In the genomic region with DNA sequence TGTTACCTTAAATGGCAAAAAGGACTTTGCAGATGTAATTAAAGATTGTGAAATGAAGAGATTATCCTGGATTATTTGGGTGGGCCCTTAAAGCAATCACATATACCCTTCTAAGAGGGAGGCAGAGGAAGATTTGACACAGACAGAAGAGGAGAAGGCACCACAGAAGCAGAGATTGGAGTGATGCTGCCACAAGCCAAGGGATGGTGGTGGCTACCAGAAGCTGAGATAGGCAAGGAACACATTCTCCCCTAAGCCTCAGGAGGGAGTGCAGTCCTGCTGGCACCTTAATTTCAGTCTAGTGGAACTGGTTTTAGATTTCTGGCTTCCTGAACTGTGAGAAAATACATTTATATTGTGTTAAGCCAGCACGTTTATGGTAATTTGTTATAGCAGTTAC, we compare ENCODE assay signal across 23 cellular contexts.
"Had no signal": no experiment of that assay in that cellular context is flagged by ENCODE, and none has a peak within 500 bp of the region (broad histone marks: within the 10 kb centered on the region; RNA-seq: fewer than 3 reads in every experiment).

No MANE protein-coding gene starts in this region.

- H3K4me1 ChIP-seq: body of pancreas had no signal

- H3K27ac Mint-ChIP-seq: activated CD4-positive, alpha-beta memory T cell treated with anti-CD3 and anti-CD28 coated beads, Interleukin-2, amount 10 ng/mL, durations not matched to agents 7 days and 5 days had no signal

- FAIRE-seq: bronchial epithelial cell, TTC549 had no signal

- H3K27me3 ChIP-seq: body of pancreas, MG63 had no signal

- H3K4me3 Mint-ChIP-seq: activated CD4-positive, alpha-beta memory T cell treated with anti-CD3 and anti-CD28 coated beads, Interleukin-2, amount 10 ng/mL, durations not matched to agents 7 days and 5 days; activated CD4-positive, alpha-beta T cell treated with anti-CD3 and anti-CD28 coated beads for 36 hours had no signal

- H3K9me3 ChIP-seq: body of pancreas had no signal

- DNase-seq: activated CD4-positive, alpha-beta memory T cell treated with anti-CD3 and anti-CD28 coated beads, Interleukin-2, amount 10 ng/mL, durations not matched to agents 7 days and 5 days; activated CD4-positive, alpha-beta T cell treated with anti-CD3 and anti-CD28 coated beads for 36 hours; activated CD4-positive, alpha-beta T cell treated with anti-CD3 and anti-CD28 coated beads, Interleukin-2, amount 50 U/mL, for 1 hour; activated CD4-positive, CD25-positive, alpha-beta regulatory T cell; activated gamma-delta T cell treated with Interleukin-2 at 50 U/mL for 16 hours; activated naive CD4-positive, alpha-beta T cell treated with anti-CD3 and anti-CD28 coated beads, Interleukin-2, amount 50 U/mL, for 16 hours; activated T-cell treated with anti-CD3 and anti-CD28 coated beads for 4 hours; activated T-cell treated with anti-CD3 and anti-CD28 coated beads, Interleukin-2, amount 50 U/mL, for 48 hours; body of pancreas; central memory CD4-positive, alpha-beta T cell; MG63; MV-4-11; NCI-H1105; NCI-H1436; NCI-H187; NCI-H2081; NCI-H510A treated with DMSO at 0.1 percent for 48 hours; SIG-M5; T-cell; T-helper 2 cell; T1000 had no signal

- H3K27me3 Mint-ChIP-seq: activated CD4-positive, alpha-beta memory T cell treated with anti-CD3 and anti-CD28 coated beads, Interleukin-2, amount 10 ng/mL, durations not matched to agents 7 days and 5 days; activated CD4-positive, alpha-beta T cell treated with anti-CD3 and anti-CD28 coated beads for 36 hours; T-cell had no signal

- H3K4me3 ChIP-seq: body of pancreas, MG63 had no signal

- ATAC-seq: activated CD4-positive, alpha-beta T cell treated with anti-CD3 and anti-CD28 coated beads for 36 hours; body of pancreas; T-cell had no signal

- H3K27ac ChIP-seq: body of pancreas had no signal
